In genomic region chrX:153297376-153297775, GRCh38 we compare ENCODE assay signal across 23 cellular contexts. TPM values are rescaled to one million over a fixed set of nuclear protein-coding genes. Genes with fewer than 3 reads are reported as not detected.
"Had no signal": no experiment of that assay in that cellular context is flagged by ENCODE, and none has a peak within 500 bp of the region (broad histone marks: within the 10 kb centered on the region; RNA-seq: fewer than 3 reads in every experiment).

No MANE protein-coding gene starts in this region.

- DNase-seq: KBM-7, MV-4-11, NCI-H1092, NCI-H1105 treated with DMSO at 0.1 percent for 48 hours, NCI-H1417 treated with DMSO at 0.1 percent for 48 hours, NCI-H146, NCI-H187, NCI-H2029, NCI-H2081 treated with DMSO at 0.1 percent for 48 hours, NCI-H2171, NCI-H226, NCI-H446, NCI-H510A, NCI-H524 treated with DMSO at 0.1 percent for 48 hours, NCI-H69, NCI-H774, Right ventricle myocardium superior, RPMI8226, SIG-M5, SK-N-SH had no signal

RNA-seq across cellular contexts. Expression of gene PNMA6F, which starts 24.2 kb away (rescaled TPM):
- total RNA-seq: LHCN-M2, MCF 10A, Right ventricle myocardium superior, SJSA1 had no signal
